Comparison of ENCODE assay signal across 11 cellular contexts in genomic region chr2:197873293-197873701, GRCh38.
DNase-seq lines count a peak whose midpoint lies in the region; ATAC-seq and TF ChIP-seq lines count a peak whose summit lies in the region.
"Had no signal": no experiment of that assay in that cellular context is flagged by ENCODE, and none has a peak within 500 bp of the region (broad histone marks: within the 10 kb centered on the region; RNA-seq: fewer than 3 reads in every experiment).

No MANE protein-coding gene starts in this region.

- H3K4me1 ChIP-seq in RWPE2 (ENCODE audit: insufficient read depth, poor library complexity, severe bottlenecking): no peaks in the 10 kb centered on the region
- H3K4me1 ChIP-seq in mucosa of descending colon (ENCODE audit: low read depth): no peaks in the 10 kb centered on the region
- peaks cover 0 to 38% (median 8%) of the 10 kb centered on the region in 4 donors for H3K4me1 ChIP-seq in tibial artery

- peak; percentile 19; the same call in 1 of the 3 replicates for ATAC-seq in RWPE2 (ENCODE audit: low read depth)
- no peak for ATAC-seq in mucosa of descending colon

- no peak overlapping the region for H3K4me3 ChIP-seq in RWPE2 (ENCODE audit: severe bottlenecking)
- no peak overlapping the region for H3K4me3 ChIP-seq in foreskin fibroblast (ENCODE audit: low read depth in 1 of 2, low read length in 2 of 2)
- no peak overlapping the region for H3K4me3 ChIP-seq in mucosa of descending colon
- H3K4me3 ChIP-seq in tibial artery: no peak overlapping the region
- H3K4me3 ChIP-seq: hepatocyte had no signal

- no peaks in the 10 kb centered on the region for H3K9me3 ChIP-seq in RWPE2 (ENCODE audit: severe bottlenecking)
- no peaks in the 10 kb centered on the region for H3K9me3 ChIP-seq in mucosa of descending colon
- no peaks in the 10 kb centered on the region for H3K9me3 ChIP-seq in tibial artery

- TF ChIP-seq CTCF in RWPE2 (IDR thresholded peaks at IDR 0.05; ENCODE audit: poor library complexity, severe bottlenecking) (no peak), foreskin fibroblast (IDR thresholded peaks at IDR 0.05; ENCODE audit: low read depth, low read length) (no peak), mucosa of descending colon (IDR thresholded peaks at IDR 0.05) (no peak), tibial artery (IDR thresholded peaks at IDR 0.05) (no peak)

- DNase-seq in HCEC 1CT (peak; percentile 37), RWPE2 (ENCODE audit: low spot score) (no peak), foreskin fibroblast (peak; percentile 81 to 90), putamen (ENCODE audit: low spot score) (peak; percentile 15), mucosa of descending colon (no peak), NCI-H1092 (lab: John Stamatoyannopoulos, UW) (no peak), tibial artery (no peak)
- DNase-seq: activated naive CD8-positive, alpha-beta T cell treated with anti-CD3 and anti-CD28 coated beads, Interleukin-2, amount 10 ng/mL, durations not matched to agents 7 days and 5 days had no signal

- no peaks in the 10 kb centered on the region for H3K27me3 ChIP-seq in RWPE2 (ENCODE audit: insufficient read depth, poor library complexity, severe bottlenecking)
- no peaks in the 10 kb centered on the region for H3K27me3 ChIP-seq in tibial artery
- H3K27me3 ChIP-seq: hepatocyte had no signal

- no peaks in the 10 kb centered on the region for H3K36me3 ChIP-seq in RWPE2 (ENCODE audit: low read depth)
- H3K36me3 ChIP-seq in mucosa of descending colon (ENCODE audit: low read depth): no peaks in the 10 kb centered on the region
- H3K36me3 ChIP-seq in tibial artery: no peaks in the 10 kb centered on the region

- no peak overlapping the region for H3K27ac ChIP-seq in RWPE2 (ENCODE audit: poor library complexity, severe bottlenecking)
- H3K27ac ChIP-seq in tibial artery: no peak overlapping the region
- H3K27ac ChIP-seq: hepatocyte, HL-60, parathyroid adenoma had no signal

- intact Hi-C loops in mucosa of descending colon (cut with DNase I, micrococcal nuclease) (no loop called here), tibial artery (cut with DNase I; ENCODE audit: low total_unique reads) (no loop called here)

Comparison
In these comparisons a context has a peak if more than half of its experiments do, and no peak if none do; other contexts are left out.
1. DNase-seq: peak in HCEC 1CT (single experiment), foreskin fibroblast (2 of 2) and putamen (single experiment); none in RWPE2 (single experiment), mucosa of descending colon (0 of 3), NCI-H1092 (single experiment) and tibial artery (0 of 2).